ENCODE assay signal across 8 cellular contexts in genomic region chr13:30576528-30576927, GRCh38. TPM values are rescaled to one million over a fixed set of nuclear protein-coding genes. Genes with fewer than 3 reads are reported as not detected.
DNase-seq lines count a peak whose midpoint lies in the region; ATAC-seq and TF ChIP-seq lines count a peak whose summit lies in the region.

No MANE protein-coding gene starts in this region.

- no peak for TF ChIP-seq EP300 in stomach (IDR thresholded peaks at IDR 0.05)

- H3K9me3 ChIP-seq in cardiac muscle cell (ENCODE audit: low read depth): no peaks in the 10 kb centered on the region
- H3K9me3 ChIP-seq in stomach: no peaks in the 10 kb centered on the region

- H3K27ac ChIP-seq in cardiac muscle cell (no peak overlapping the region), stomach (no peak overlapping the region)

- H3K36me3 ChIP-seq in cardiac muscle cell: no peaks in the 10 kb centered on the region
- H3K36me3 ChIP-seq in stomach: no peaks in the 10 kb centered on the region

- DNase-seq in cardiac muscle cell (ENCODE audit: low read depth in 1 of 2, low spot score in 1 of 2) (peak; percentile 62 to 69), cardiac septum (ENCODE audit: low spot score) (no peak), left ventricle myocardium superior (peak; percentile 35), ureter (ENCODE audit: low spot score) (peak; percentile 47), NCI-H1436 treated with DMSO at 0.1 percent for 48 hours (lab: John Stamatoyannopoulos, UW) (no peak), stomach (no peak)
- peak; percentile 42 for DNase-seq in activated CD8-positive, alpha-beta memory T cell treated with anti-CD3 and anti-CD28 coated beads, Interleukin-2, amount 50 U/mL, for 4 hours

- H3K4me3 ChIP-seq in cardiac muscle cell: no peak overlapping the region
- no peak overlapping the region for H3K4me3 ChIP-seq in stomach

- no peak for TF ChIP-seq POLR2A in stomach (IDR thresholded peaks at IDR 0.05)

- peak; percentile 73 for ATAC-seq in left ventricle myocardium superior
- ATAC-seq in GM21526 (IDR thresholded peaks at IDR 0.05; ENCODE audit: low FRiP score, unreplicated experiment): no peak

- WGBS in stomach, 5 donors: 33 to 43% (median 37%) methylated on average over 7 of the region's 7 CpGs

- H3K4me1 ChIP-seq in cardiac muscle cell (ENCODE audit: low read depth) (peaks cover 33% of the 10 kb centered on the region), stomach (peaks cover 0 to 34% (median 11%) of the 10 kb centered on the region in 4 donors)

- no peaks in the 10 kb centered on the region for H3K27me3 ChIP-seq in cardiac muscle cell
- H3K27me3 ChIP-seq in stomach: no peaks in the 10 kb centered on the region

- intact Hi-C loops in cardiac septum (cut with DNase I): loop anchor here (10.0 kb wide), 1 partner anchor 442 kb away; no protein-coding TSS in a partner anchor
- intact Hi-C loops in left ventricle myocardium superior (cut with micrococcal nuclease): no loop called here
- intact Hi-C loops in stomach (cut with DNase I; ENCODE audit: low total_unique reads): no loop called here

- no peak for TF ChIP-seq CTCF in cardiac muscle cell (IDR thresholded peaks at IDR 0.05; ENCODE audit: low read depth, low read length)
- TF ChIP-seq CTCF in stomach (IDR thresholded peaks at IDR 0.05): no peak

RNA-seq across cellular contexts. Expression of gene USPL1, which starts 41.2 kb away (rescaled TPM):
- total RNA-seq in cardiac muscle cell (15.6 and 19.6 TPM in 2 replicates), cardiac septum (9.8 TPM), left ventricle myocardium superior (10.5 TPM), ureter (24.4 TPM), stomach (10 to 100 TPM in 4 of 5 donors, 1 to 10 TPM in 1; 6.4 to 33.9 (median 16.3) TPM)
- polyA plus RNA-seq in cardiac muscle cell (13.9 and 14.2 TPM in 2 replicates), stomach (1 to 10 TPM; 5.5 to 7.4 (median 6.1) TPM)

Comparison
In these comparisons a context has a peak if more than half of its experiments do, and no peak if none do; other contexts are left out.
1. DNase-seq: peak in cardiac muscle cell (2 of 2), activated CD8-positive, alpha-beta memory T cell treated with anti-CD3 and anti-CD28 coated beads, Interleukin-2, amount 50 U/mL, for 4 hours (single experiment), left ventricle myocardium superior (single experiment) and ureter (single experiment); none in cardiac septum (single experiment), NCI-H1436 treated with DMSO at 0.1 percent for 48 hours (single experiment) and stomach (single experiment).